Comparison of ENCODE assay signal across 1 cellular context in genomic region chr13:36764957-36765356, GRCh38.
TF ChIP-seq lines count a peak whose summit lies in the region.

No MANE protein-coding gene starts in this region.

TF ChIP-seq in HCT116, 20 proteins besides CTCF, POLR2A, EP300 and RAD21 (continued from another document):
- no peak for TF ChIP-seq ATF3 (IDR thresholded peaks at IDR 0.05)
- TF ChIP-seq ZBTB33 (IDR thresholded peaks at IDR 0.05; ENCODE audit: extremely low read depth, insufficient replicate concordance, low read length), result no peak
- no peak for TF ChIP-seq SP1 (IDR thresholded peaks at IDR 0.05; ENCODE audit: low read depth)
- TF ChIP-seq JUND (IDR thresholded peaks at IDR 0.05), result no peak
- TF ChIP-seq SIN3A (IDR thresholded peaks at IDR 0.05; ENCODE audit: low read depth), result no peak
- TF ChIP-seq MAX (IDR thresholded peaks at IDR 0.05), result no peak
- TF ChIP-seq YY1 (IDR thresholded peaks at IDR 0.05; ENCODE audit: extremely low read depth, insufficient replicate concordance, low read depth, low read length), result no peak
- TF ChIP-seq ZFX (IDR thresholded peaks at IDR 0.05), result no peak
- no peak for TF ChIP-seq ZNF274 (IDR thresholded peaks at IDR 0.05; ENCODE audit: low read depth, low read length)
- TF ChIP-seq SRF (IDR thresholded peaks at IDR 0.05; ENCODE audit: low read depth), result no peak
- TF ChIP-seq REST (IDR thresholded peaks at IDR 0.05; ENCODE audit: low read depth), result no peak
- TF ChIP-seq POLR2AphosphoS5 (IDR thresholded peaks at IDR 0.05; ENCODE audit: low read depth, low read length), result no peak
TF ChIP-seq in HCT116: peak in this region for 0.
